In genomic region chr17:17237026-17237799, GRCh38 we compare ENCODE assay signal across 8 cellular contexts. TPM values are rescaled to one million over a fixed set of nuclear protein-coding genes. Genes with fewer than 3 reads are reported as not detected.
DNase-seq lines count a peak whose midpoint lies in the region; ATAC-seq and TF ChIP-seq lines count a peak whose summit lies in the region.

TSS of gene FLCN (minus strand) at chr17:17237168. CDS start at chr17:17228137, 9,031 bp downstream.

- H3K27me3 ChIP-seq in upper lobe of right lung = no peaks in the 10 kb centered on the region

- peak within 1 kb of the TSS; percentile 100 for H3K4me3 ChIP-seq in upper lobe of right lung

- H3K4me3 Mint-ChIP-seq in T-helper 1 cell treated with Interleukin-12 subunit alpha and Interleukin-12 subunit beta and Interleukin-4 antibody, amounts not matched to agents 30 μg/mL and 1 μg/mL, for 36 hours = peak within 1 kb of the TSS; percentile 96
- peak within 1 kb of the TSS; percentile 96 for H3K4me3 Mint-ChIP-seq in progenitor cell of endocrine pancreas (ENCODE audit: low read depth)

- no peaks in the 10 kb centered on the region for H3K9me3 ChIP-seq in upper lobe of right lung

- peaks cover 21% of the 10 kb centered on the region for H3K4me1 Mint-ChIP-seq in T-helper 1 cell treated with Interleukin-12 subunit alpha and Interleukin-12 subunit beta and Interleukin-4 antibody, amounts not matched to agents 30 μg/mL and 1 μg/mL, for 36 hours (ENCODE audit: low read depth)
- peaks cover 18% of the 10 kb centered on the region for H3K4me1 Mint-ChIP-seq in progenitor cell of endocrine pancreas (ENCODE audit: low read depth)

- DNase-seq in GM13977 (ENCODE audit: low spot score) = peak; percentile 92
- peak; percentile 86 for DNase-seq in NCI-H1436 treated with DMSO at 0.1 percent for 48 hours (lab: John Stamatoyannopoulos, UW)
- peak; percentile 80 for DNase-seq in amniotic stem cell (lab: John Stamatoyannopoulos, UW)
- peak; percentile 96 for DNase-seq in left cardiac atrium
- peak; percentile 59 for DNase-seq in progenitor cell of endocrine pancreas (ENCODE audit: low spot score, unreplicated experiment)
- peak; percentile 97 for DNase-seq in upper lobe of right lung

- peaks cover 9% of the 10 kb centered on the region for H3K36me3 ChIP-seq in upper lobe of right lung

- TF ChIP-seq CTCF in GM13977 (IDR thresholded peaks at IDR 0.05; ENCODE audit: extremely low read depth, insufficient read depth, missing control alignments) = no peak
- no peak for TF ChIP-seq CTCF in progenitor cell of endocrine pancreas (IDR thresholded peaks at IDR 0.05; ENCODE audit: unreplicated experiment)
- TF ChIP-seq CTCF in upper lobe of right lung (IDR thresholded peaks at IDR 0.05) = peak; percentile 1

- H3K27me3 Mint-ChIP-seq in T-helper 1 cell treated with Interleukin-12 subunit alpha and Interleukin-12 subunit beta and Interleukin-4 antibody, amounts not matched to agents 30 μg/mL and 1 μg/mL, for 36 hours (ENCODE audit: low read depth) = no peaks in the 10 kb centered on the region
- no peaks in the 10 kb centered on the region for H3K27me3 Mint-ChIP-seq in progenitor cell of endocrine pancreas

- peak within 1 kb of the TSS; percentile 99 for H3K27ac Mint-ChIP-seq in T-helper 1 cell treated with Interleukin-12 subunit alpha and Interleukin-12 subunit beta and Interleukin-4 antibody, amounts not matched to agents 30 μg/mL and 1 μg/mL, for 36 hours
- H3K27ac Mint-ChIP-seq in progenitor cell of endocrine pancreas = peak within 1 kb of the TSS; percentile 100

- ATAC-seq in HG02852 (IDR thresholded peaks at IDR 0.05; ENCODE audit: unreplicated experiment) = peak; percentile 78
- peak; percentile 95 to 97 for ATAC-seq in left cardiac atrium
- ATAC-seq in upper lobe of right lung = peak; percentile 95

- intact Hi-C loops in left cardiac atrium (cut with DNase I) (loop anchor here in 1 of 2 donors (5.0 to 10.0 kb wide), 2 partner anchors 35 to 232 kb away; no protein-coding TSS in a partner anchor), upper lobe of right lung (cut with DNase I) (no loop called here)

- no peaks in the 10 kb centered on the region for H3K9me3 Mint-ChIP-seq in T-helper 1 cell treated with Interleukin-12 subunit alpha and Interleukin-12 subunit beta and Interleukin-4 antibody, amounts not matched to agents 30 μg/mL and 1 μg/mL, for 36 hours
- H3K9me3 Mint-ChIP-seq in progenitor cell of endocrine pancreas (ENCODE audit: low read depth) = no peaks in the 10 kb centered on the region

- H3K4me1 ChIP-seq in upper lobe of right lung = peaks cover 24% of the 10 kb centered on the region

- H3K36me3 Mint-ChIP-seq in T-helper 1 cell treated with Interleukin-12 subunit alpha and Interleukin-12 subunit beta and Interleukin-4 antibody, amounts not matched to agents 30 μg/mL and 1 μg/mL, for 36 hours (ENCODE audit: low read depth) = peaks cover 6% of the 10 kb centered on the region
- H3K36me3 Mint-ChIP-seq in progenitor cell of endocrine pancreas (ENCODE audit: insufficient read depth) = peaks cover 3% of the 10 kb centered on the region

- peak within 1 kb of the TSS; percentile 99 for H3K27ac ChIP-seq in upper lobe of right lung

- in situ Hi-C loops in GM13977 (cut with MboI; ENCODE audit: low pct_unique_long_range_greater_than_20kb, low sequenced_read_pairs, unreplicated experiment) = no loop called here

RNA-seq across cellular contexts. Expression of gene FLCN, which starts in this region (rescaled TPM):
- 10 to 100 TPM; 36.6 to 48.4 TPM for total RNA-seq in left cardiac atrium
- total RNA-seq in progenitor cell of endocrine pancreas = 58.4 and 58.7 TPM in 2 replicates
- total RNA-seq in upper lobe of right lung = 106 TPM

Comparison
In these comparisons a context has a peak if more than half of its experiments do, and no peak if none do; other contexts are left out.
1. Peak in every context shown above with its lines: DNase-seq, ATAC-seq, H3K4me3 ChIP-seq and H3K27ac ChIP-seq.